9 cellular contexts compared by ENCODE assay signal in the genomic region with DNA sequence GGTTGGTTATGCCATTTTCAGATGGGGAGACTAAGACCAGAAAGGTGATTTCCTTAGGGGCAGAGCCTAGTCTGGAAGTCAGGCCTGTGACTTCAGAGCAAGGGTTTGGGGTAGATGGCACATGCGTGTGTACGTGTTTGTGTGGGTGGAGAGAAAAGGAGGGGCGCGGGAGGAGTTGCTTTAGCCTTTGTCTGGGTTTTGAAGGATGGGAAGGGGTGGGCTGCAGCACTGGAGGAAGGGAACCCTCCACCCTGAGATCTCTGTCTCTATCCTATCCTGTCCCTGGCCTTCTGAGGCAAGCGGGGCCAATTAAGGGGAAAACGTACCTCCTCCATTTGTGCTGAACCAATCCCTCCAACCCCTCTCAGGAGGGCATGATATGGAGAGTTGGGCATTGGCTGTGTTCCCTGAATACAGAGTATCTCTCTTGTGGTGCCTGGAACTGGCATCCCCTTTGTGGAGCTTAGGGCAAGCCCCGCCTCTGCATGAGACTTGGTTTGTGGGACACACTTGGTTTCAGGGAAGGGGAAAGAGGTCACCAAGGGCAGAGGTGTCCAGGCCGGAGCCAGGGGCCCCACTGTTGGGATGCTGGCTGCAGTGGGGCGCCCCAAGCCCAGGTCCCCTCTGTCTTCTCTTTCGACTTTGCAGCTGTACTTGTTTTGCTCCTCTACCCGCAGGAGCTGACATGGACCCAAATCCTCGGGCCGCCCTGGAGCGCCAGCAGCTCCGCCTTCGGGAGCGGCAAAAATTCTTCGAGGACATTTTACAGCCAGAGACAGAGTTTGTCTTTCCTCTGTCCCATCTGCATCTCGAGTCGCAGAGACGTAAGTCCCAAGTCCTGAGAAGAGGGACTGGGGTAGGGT. TPM values are rescaled to one million over a fixed set of nuclear protein-coding genes. Genes with fewer than 3 reads are reported as not detected.
DNase-seq lines count a peak whose midpoint lies in the region; ATAC-seq and TF ChIP-seq lines count a peak whose summit lies in the region.
"Had no signal": no experiment of that assay in that cellular context is flagged by ENCODE, and none has a peak within 500 bp of the region (broad histone marks: within the 10 kb centered on the region; RNA-seq: fewer than 3 reads in every experiment).

Gene DBNDD2, plus strand, starts transcription at position 507 of the 863 bp plus-strand sequence. Its CDS starts 179 bp downstream, at position 686.

- H3K27ac ChIP-seq in right atrium auricular region = peak within 1 kb of the TSS; percentile 97 to 99
- H3K27ac ChIP-seq in prostate gland = peak within 1 kb of the TSS; percentile 82 to 89
- H3K27ac ChIP-seq: KMS-11 had no signal

- no peak for ATAC-seq in GM19351 (IDR thresholded peaks at IDR 0.05; ENCODE audit: unreplicated experiment)
- no peak for ATAC-seq in HG02852 (IDR thresholded peaks at IDR 0.05; ENCODE audit: unreplicated experiment)
- no peak for ATAC-seq in HG03045 (IDR thresholded peaks at IDR 0.05; ENCODE audit: unreplicated experiment)

- H3K36me3 ChIP-seq in right atrium auricular region (peaks cover 44% of the 10 kb centered on the region), prostate gland (no peaks in the 10 kb centered on the region)

- DNase-seq in HT-29 (ENCODE audit: low spot score) = no peak
- DNase-seq in amygdala (lab: John Stamatoyannopoulos, UW) = peak in 53 of 56 donors; percentile 45 to 95 (median 83)
- DNase-seq in right atrium auricular region (ENCODE audit: low spot score) = no peak
- no peak for DNase-seq in prostate gland (ENCODE audit: low spot score)
- no peak for DNase-seq in kidney glomerular epithelial cell (lab: John Stamatoyannopoulos, UW)

- WGBS in prostate gland = 86% methylated on average over 21 of the region's 21 CpGs

- H3K4me3 ChIP-seq in right atrium auricular region = peak within 1 kb of the TSS; percentile 76 to 77
- peak within 1 kb of the TSS; percentile 72 to 87 for H3K4me3 ChIP-seq in prostate gland

- no peak for TF ChIP-seq POLR2A in prostate gland (IDR thresholded peaks at IDR 0.05)

- H3K27me3 ChIP-seq in right atrium auricular region (no peaks in the 10 kb centered on the region), prostate gland (replicated peaks; ENCODE audit: insufficient read depth) (no peaks in the 10 kb centered on the region)

- no peaks in the 10 kb centered on the region for H3K9me3 ChIP-seq in right atrium auricular region
- H3K9me3 ChIP-seq in prostate gland = no peaks in the 10 kb centered on the region

- TF ChIP-seq CTCF in right atrium auricular region (IDR thresholded peaks at IDR 0.05) (no peak), prostate gland (IDR thresholded peaks at IDR 0.05) (no peak)

- peaks cover 0 to 49% of the 10 kb centered on the region in 2 donors for H3K4me1 ChIP-seq in right atrium auricular region
- H3K4me1 ChIP-seq in prostate gland (replicated peaks) = peaks cover 8% of the 10 kb centered on the region

- intact Hi-C loops in prostate gland (cut with DNase I) = loop anchor here (5.0 kb wide), 1 partner anchor 36 kb away; no protein-coding TSS in a partner anchor

RNA-seq across cellular contexts. Expression of gene DBNDD2, which starts in this region (rescaled TPM):
- 66.6 and 84.8 TPM in 2 replicates for total RNA-seq in HT-29 (2014; rRNA removed; shearing (Covaris generic))
- total RNA-seq in right atrium auricular region = 100 to 1,000 TPM; 139 to 159 TPM
- 10 to 100 TPM; 33.7 to 34.4 TPM for total RNA-seq in prostate gland

Comparison
In these comparisons a context has a peak if more than half of its experiments do, and no peak if none do; other contexts are left out.
1. DNase-seq: peak in amygdala (53 of 56); none in HT-29 (single experiment), right atrium auricular region (single experiment), prostate gland (single experiment) and kidney glomerular epithelial cell (single experiment).